1 cellular context compared by ENCODE assay signal in genomic region chr6:139373154-139373927, GRCh38.
TF ChIP-seq lines count a peak whose summit lies in the region.

No MANE protein-coding gene starts in this region.

TF ChIP-seq in HepG2, 621 proteins besides CTCF, POLR2A, EP300 and RAD21 (continued from another document and continues in another):
- 0 out of 2 replicates have a peak, but pooled peaks have one; percentile 35 for TF ChIP-seq ETS1 (CRISPR knock-in tag; IDR thresholded peaks at IDR 0.05)
- TF ChIP-seq BCL6 (CRISPR knock-in tag; IDR thresholded peaks at IDR 0.05): peak; percentile 12; the same call in 1 of the 2 replicates
- TF ChIP-seq KLF12 (CRISPR knock-in tag; IDR thresholded peaks at IDR 0.05; ENCODE audit: borderline replicate concordance): 0 out of 2 replicates have a peak, but pooled peaks have one; percentile 41
- 0 out of 4 replicates have a peak, but pooled peaks of 1 of the 2 experiments have one; percentile 44 for TF ChIP-seq KLF16 (CRISPR knock-in tag; IDR thresholded peaks at IDR 0.05)
- TF ChIP-seq ATF3 (CRISPR knock-in tag; IDR thresholded peaks at IDR 0.05): 0 out of 2 replicates have a peak, but pooled peaks have one; percentile 13
- TF ChIP-seq ZFP90 (CRISPR knock-in tag; IDR thresholded peaks at IDR 0.05; ENCODE audit: borderline replicate concordance): 0 out of 2 replicates have a peak, but pooled peaks have one; percentile 73
- TF ChIP-seq HNRNPL (IDR thresholded peaks at IDR 0.05; ENCODE audit: low read depth, low read length): peak; percentile 85
- peak; percentile 52; the same call in 1 of the 2 replicates for TF ChIP-seq ZBTB43 (CRISPR knock-in tag; conservative IDR thresholded peaks at IDR 0.05)
- TF ChIP-seq TCF7 (IDR thresholded peaks at IDR 0.05; ENCODE audit: low read depth): no peak
- TF ChIP-seq ZNF788 (CRISPR knock-in tag; IDR thresholded peaks at IDR 0.05; ENCODE audit: borderline replicate concordance): 0 out of 2 replicates have a peak, but pooled peaks have one; percentile 32
- no peak for TF ChIP-seq ZFP36L1 (CRISPR knock-in tag; IDR thresholded peaks at IDR 0.05)
- TF ChIP-seq DR1 (CRISPR knock-in tag; IDR thresholded peaks at IDR 0.05): peak; percentile 31; the same call in 1 of the 2 replicates
- no peak for TF ChIP-seq U2AF2 (IDR thresholded peaks at IDR 0.05; ENCODE audit: low read depth, low read length)
- TF ChIP-seq ZNF766 (CRISPR knock-in tag; IDR thresholded peaks at IDR 0.05; ENCODE audit: borderline replicate concordance): peak; percentile 69; the same call in 1 of the 2 replicates
- TF ChIP-seq AGO1 (IDR thresholded peaks at IDR 0.05; ENCODE audit: low read depth, low read length, poor library complexity, severe bottlenecking): peak; percentile 99
- TF ChIP-seq ZNF687 (CRISPR knock-in tag; IDR thresholded peaks at IDR 0.05): peak; percentile 0; the same call in 1 of the 2 replicates
- 0 out of 2 replicates have a peak, but pooled peaks have one; percentile 5 for TF ChIP-seq RARA (CRISPR knock-in tag; IDR thresholded peaks at IDR 0.05)
- TF ChIP-seq ZC3H13 (CRISPR knock-in tag; IDR thresholded peaks at IDR 0.05): no peak; the same call in 1 of the 2 replicates
- TF ChIP-seq ZFY (CRISPR knock-in tag; IDR thresholded peaks at IDR 0.05): peak; percentile 49
- TF ChIP-seq ZNF740 (CRISPR knock-in tag; IDR thresholded peaks at IDR 0.05): 0 out of 2 replicates have a peak, but pooled peaks have one; percentile 48
- TF ChIP-seq CHD2 (IDR thresholded peaks at IDR 0.05; ENCODE audit: low read depth, low read length): no peak
- TF ChIP-seq ZNF121 (CRISPR knock-in tag; IDR thresholded peaks at IDR 0.05): peak; percentile 68; the same call in 1 of the 2 replicates
- TF ChIP-seq GATAD1 (CRISPR knock-in tag; IDR thresholded peaks at IDR 0.05): no peak
- TF ChIP-seq ZBTB44 (CRISPR knock-in tag; IDR thresholded peaks at IDR 0.05): no peak; the same call in 1 of the 2 replicates
- no peak; the same call in 1 of the 2 replicates for TF ChIP-seq ZNF776 (CRISPR knock-in tag; IDR thresholded peaks at IDR 0.05)
- peak; percentile 25; the same call in 1 of the 2 replicates for TF ChIP-seq ZNF547 (CRISPR knock-in tag; IDR thresholded peaks at IDR 0.05)
- peak; percentile 86 for TF ChIP-seq ASH2L (IDR thresholded peaks at IDR 0.05; ENCODE audit: insufficient read length, low read depth, low read length)
- TF ChIP-seq ZMAT3 (CRISPR knock-in tag; conservative IDR thresholded peaks at IDR 0.05): peak; percentile 22; the same call in 1 of the 2 replicates
- 0 out of 2 replicates have a peak, but pooled peaks have one; percentile 6 for TF ChIP-seq KDM5A (IDR thresholded peaks at IDR 0.05; ENCODE audit: borderline replicate concordance, low read length)
- peak in 1 of 2 experiments; percentile 74; a peak in 3 of 4 replicates for TF ChIP-seq HMGXB4 (CRISPR knock-in tag; IDR thresholded peaks at IDR 0.05; ENCODE audit: borderline replicate concordance in 1 of 2, low read depth in 1 of 2)
- TF ChIP-seq TFDP2 (CRISPR knock-in tag; IDR thresholded peaks at IDR 0.05): 0 out of 2 replicates have a peak, but pooled peaks have one; percentile 23
- 0 out of 2 replicates have a peak, but pooled peaks have one; percentile 16 for TF ChIP-seq ZNF672 (CRISPR knock-in tag; IDR thresholded peaks at IDR 0.05)
- TF ChIP-seq MTA1 (CRISPR knock-in tag; IDR thresholded peaks at IDR 0.05; ENCODE audit: borderline replicate concordance): peak; percentile 25; the same call in 1 of the 2 replicates
- peak; percentile 78 for TF ChIP-seq TAF15 (IDR thresholded peaks at IDR 0.05; ENCODE audit: low read depth, low read length, poor library complexity, severe bottlenecking)
- TF ChIP-seq NONO (IDR thresholded peaks at IDR 0.05): no peak
- TF ChIP-seq NONO (CRISPR knock-in tag; conservative IDR thresholded peaks at IDR 0.05): peak; percentile 52; the same call in 1 of the 2 replicates
- TF ChIP-seq MIER2 (CRISPR knock-in tag; IDR thresholded peaks at IDR 0.05): no peak
- TF ChIP-seq PBX3 (CRISPR knock-in tag; IDR thresholded peaks at IDR 0.05; ENCODE audit: borderline replicate concordance): no peak
- TF ChIP-seq CBFB (CRISPR knock-in tag; IDR thresholded peaks at IDR 0.05): 0 out of 2 replicates have a peak, but pooled peaks have one; percentile 32
- 0 out of 2 replicates have a peak, but pooled peaks have one; percentile 8 for TF ChIP-seq ZNF644 (CRISPR knock-in tag; IDR thresholded peaks at IDR 0.05; ENCODE audit: low read depth)
- TF ChIP-seq MEIS2 (CRISPR knock-in tag; IDR thresholded peaks at IDR 0.05): peak; percentile 59; the same call in 1 of the 2 replicates
- peak; percentile 37; the same call in 1 of the 2 replicates for TF ChIP-seq ELF3 (CRISPR knock-in tag; IDR thresholded peaks at IDR 0.05)
- 0 out of 2 replicates have a peak, but pooled peaks have one; percentile 24 for TF ChIP-seq ZBED4 (CRISPR knock-in tag; IDR thresholded peaks at IDR 0.05; ENCODE audit: borderline replicate concordance)
- TF ChIP-seq HOXD1 (CRISPR knock-in tag; IDR thresholded peaks at IDR 0.05): no peak
